Comparison of ENCODE assay signal across 14 cellular contexts in genomic region chr12:22684124-22684523, GRCh38.
"Had no signal": no experiment of that assay in that cellular context is flagged by ENCODE, and none has a peak within 500 bp of the region (broad histone marks: within the 10 kb centered on the region; RNA-seq: fewer than 3 reads in every experiment).

No MANE protein-coding gene starts in this region.

- DNase-seq: activated CD4-positive, alpha-beta T cell treated with anti-CD3 and anti-CD28 coated beads, Interleukin-2, amount 10 ng/mL, durations not matched to agents 24 days and 14 days; activated CD4-positive, CD25-positive, alpha-beta regulatory T cell; activated CD8-positive, alpha-beta memory T cell treated with anti-CD3 and anti-CD28 coated beads, Interleukin-2, amount 50 U/mL, for 4 hours; activated effector memory CD4-positive, alpha-beta T cell treated with anti-CD3 and anti-CD28 coated beads, Interleukin-2, amount 50 U/mL, for 16 hours; activated T-cell treated with anti-CD3 and anti-CD28 coated beads, Interleukin-2, amount 50 U/mL, for 48 hours; cerebellar nuclear complex; effector memory CD4-positive, alpha-beta T cell; stimulated activated CD4-positive, alpha-beta T cell treated with anti-CD3 and anti-CD28 coated beads, Interleukin-4, amount 100 ng/mL, for 1 hour; stimulated activated naive CD8-positive, alpha-beta T cell treated with anti-CD3 and anti-CD28 coated beads, Interleukin-15, amount 100 ng/mL, for 72 hours had no signal

- ATAC-seq: natural killer cell treated with Interleukin-12 subunit alpha and Interleukin-12 subunit beta and Interleukin-15 and Interleukin-18, amount 100 ng/mL, for 72 hours; stimulated activated naive CD8-positive, alpha-beta T cell treated with anti-CD3 and anti-CD28 coated beads, Interleukin-15, amount 100 ng/mL, for 72 hours had no signal

- H3K27ac Mint-ChIP-seq: activated CD4-positive, alpha-beta T cell treated with anti-CD3 and anti-CD28 coated beads, Interleukin-2, amount 10 ng/mL, durations not matched to agents 24 days and 14 days; activated naive CD4-positive, alpha-beta T cell treated with anti-CD3 and anti-CD28 coated beads, Interleukin-2, amount 50 U/mL, for 24 hours; dendritic cell treated with granulocyte-macrophage colony-stimulating factor and Interleukin-4, amounts not matched to agents 40 ng/mL and 50 ng/mL, for 4 days; mesothelial cell of epicardium; natural killer cell treated with Interleukin-12 subunit alpha and Interleukin-12 subunit beta and Interleukin-15 and Interleukin-18, amount 100 ng/mL, for 72 hours; stimulated activated naive CD8-positive, alpha-beta T cell treated with anti-CD3 and anti-CD28 coated beads, Interleukin-15, amount 100 ng/mL, for 72 hours; T-helper 2 cell treated with Interferon-gamma antibody and Interleukin-4, amounts not matched to agents 5 μg/mL and 100 μg/mL, for 36 hours had no signal

- H3K27me3 Mint-ChIP-seq: activated CD4-positive, alpha-beta T cell treated with anti-CD3 and anti-CD28 coated beads, Interleukin-2, amount 10 ng/mL, durations not matched to agents 24 days and 14 days; activated naive CD4-positive, alpha-beta T cell treated with anti-CD3 and anti-CD28 coated beads, Interleukin-2, amount 50 U/mL, for 24 hours; dendritic cell treated with granulocyte-macrophage colony-stimulating factor and Interleukin-4, amounts not matched to agents 40 ng/mL and 50 ng/mL, for 4 days; natural killer cell treated with Interleukin-12 subunit alpha and Interleukin-12 subunit beta and Interleukin-15 and Interleukin-18, amount 100 ng/mL, for 72 hours; stimulated activated naive CD8-positive, alpha-beta T cell treated with anti-CD3 and anti-CD28 coated beads, Interleukin-15, amount 100 ng/mL, for 72 hours had no signal

- H3K4me1 Mint-ChIP-seq: mesothelial cell of epicardium had no signal

- H3K9me3 Mint-ChIP-seq: activated CD4-positive, alpha-beta T cell treated with anti-CD3 and anti-CD28 coated beads, Interleukin-2, amount 10 ng/mL, durations not matched to agents 24 days and 14 days; activated naive CD4-positive, alpha-beta T cell treated with anti-CD3 and anti-CD28 coated beads, Interleukin-2, amount 50 U/mL, for 24 hours; dendritic cell treated with granulocyte-macrophage colony-stimulating factor and Interleukin-4, amounts not matched to agents 40 ng/mL and 50 ng/mL, for 4 days; mesothelial cell of epicardium; natural killer cell treated with Interleukin-12 subunit alpha and Interleukin-12 subunit beta and Interleukin-15 and Interleukin-18, amount 100 ng/mL, for 72 hours had no signal

- H3K4me3 Mint-ChIP-seq: activated CD4-positive, alpha-beta T cell treated with anti-CD3 and anti-CD28 coated beads, Interleukin-2, amount 10 ng/mL, durations not matched to agents 24 days and 14 days; activated naive CD4-positive, alpha-beta T cell treated with anti-CD3 and anti-CD28 coated beads, Interleukin-2, amount 50 U/mL, for 24 hours; dendritic cell treated with granulocyte-macrophage colony-stimulating factor and Interleukin-4, amounts not matched to agents 40 ng/mL and 50 ng/mL, for 4 days; mesothelial cell of epicardium; natural killer cell treated with Interleukin-12 subunit alpha and Interleukin-12 subunit beta and Interleukin-15 and Interleukin-18, amount 100 ng/mL, for 72 hours; stimulated activated naive CD8-positive, alpha-beta T cell treated with anti-CD3 and anti-CD28 coated beads, Interleukin-15, amount 100 ng/mL, for 72 hours; T-helper 2 cell treated with Interferon-gamma antibody and Interleukin-4, amounts not matched to agents 5 μg/mL and 100 μg/mL, for 36 hours had no signal
